In genomic region chr13:110706570-110707378, GRCh38 we compare ENCODE assay signal across 1 cellular context.
TF ChIP-seq lines count a peak whose summit lies in the region.

No MANE protein-coding gene starts in this region.

TF ChIP-seq in HEK293, 187 proteins besides CTCF, POLR2A, EP300 and RAD21 (continued from another document):
- TF ChIP-seq ZBTB44 (tag by site-specific recombination; IDR thresholded peaks at IDR 0.05): no peak
- no peak for TF ChIP-seq ZNF837 (tag by site-specific recombination; IDR thresholded peaks at IDR 0.05)
- TF ChIP-seq ZBTB17 (tag by site-specific recombination; IDR thresholded peaks at IDR 0.05): no peak
- TF ChIP-seq BCL6B (tag by site-specific recombination; IDR thresholded peaks at IDR 0.05): no peak
- TF ChIP-seq ATF2 (tag by site-specific recombination; IDR thresholded peaks at IDR 0.05; ENCODE audit: low read depth): no peak
- TF ChIP-seq ZSCAN5A (tag by site-specific recombination; IDR thresholded peaks at IDR 0.05): peak; percentile 7; the same call in 1 of the 2 replicates
- TF ChIP-seq ZBTB10 (tag by site-specific recombination; IDR thresholded peaks at IDR 0.05): peak; percentile 100
- TF ChIP-seq ZNF785 (tag by site-specific recombination; IDR thresholded peaks at IDR 0.05): no peak
- no peak for TF ChIP-seq ZNF292 (tag by site-specific recombination; IDR thresholded peaks at IDR 0.05; ENCODE audit: borderline replicate concordance, low read depth)
- TF ChIP-seq ZFP41 (tag by site-specific recombination; IDR thresholded peaks at IDR 0.05; ENCODE audit: borderline replicate concordance): no peak
- TF ChIP-seq ZNF747 (tag by site-specific recombination; IDR thresholded peaks at IDR 0.05): no peak
- no peak for TF ChIP-seq ZNF580 (tag by site-specific recombination; IDR thresholded peaks at IDR 0.05)
